ENCODE assay signal across 26 cellular contexts in the genomic region with DNA sequence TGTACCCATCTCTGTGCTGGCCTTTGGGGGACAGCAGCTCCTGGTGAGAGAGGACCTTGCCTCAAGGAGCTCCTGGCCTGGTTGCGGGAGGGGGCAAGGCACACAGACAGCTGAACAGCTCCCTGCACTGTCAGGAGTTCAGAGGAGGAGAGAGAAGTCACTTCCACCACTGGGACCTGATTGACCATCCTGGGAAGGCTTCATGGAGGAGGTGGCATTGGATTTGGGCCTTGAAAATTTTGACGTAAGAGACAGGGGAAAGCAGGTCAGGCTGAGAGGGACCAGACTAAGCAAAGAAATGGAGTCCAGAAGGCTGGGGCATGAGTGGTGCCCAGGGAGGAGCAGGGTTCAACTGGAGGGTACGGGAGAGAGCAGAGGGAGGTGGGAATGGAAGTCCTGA. TPM values are rescaled to one million over a fixed set of nuclear protein-coding genes. Genes with fewer than 3 reads are reported as not detected.
"Had no signal": no experiment of that assay in that cellular context is flagged by ENCODE, and none has a peak within 500 bp of the region (broad histone marks: within the 10 kb centered on the region; RNA-seq: fewer than 3 reads in every experiment).

No MANE protein-coding gene starts in this region.

- H3K36me3 Mint-ChIP-seq: activated CD4-positive, alpha-beta memory T cell treated with anti-CD3 and anti-CD28 coated beads for 36 hours; activated naive CD8-positive, alpha-beta T cell; brain; T-cell had no signal

- H3K27me3 Mint-ChIP-seq: activated CD4-positive, alpha-beta T cell treated with anti-CD3 and anti-CD28 coated beads, Interleukin-2, amount 10 ng/mL, durations not matched to agents 7 days and 5 days; activated naive CD8-positive, alpha-beta T cell had no signal

- H3K4me1 Mint-ChIP-seq: activated T-helper 17 cell treated with anti-CD3 and anti-CD28 coated beads, Interleukin-2, amount 50 U/mL, for 72 hours had no signal

- H3K4me3 ChIP-seq: SK-N-MC had no signal

- H3K9me3 Mint-ChIP-seq: activated CD4-positive, alpha-beta memory T cell treated with anti-CD3 and anti-CD28 coated beads for 36 hours; activated CD4-positive, alpha-beta T cell treated with anti-CD3 and anti-CD28 coated beads, Interleukin-2, amount 10 ng/mL, durations not matched to agents 7 days and 5 days; activated naive CD4-positive, alpha-beta T cell treated with anti-CD3 and anti-CD28 coated beads for 36 hours; activated T-helper 17 cell treated with anti-CD3 and anti-CD28 coated beads, Interleukin-2, amount 50 U/mL, for 72 hours; T-cell had no signal

- H3K27ac ChIP-seq: SK-N-MC had no signal

- H3K4me3 Mint-ChIP-seq: activated CD4-positive, alpha-beta memory T cell treated with anti-CD3 and anti-CD28 coated beads for 36 hours; activated CD4-positive, alpha-beta T cell treated with anti-CD3 and anti-CD28 coated beads, Interleukin-2, amount 10 ng/mL, durations not matched to agents 7 days and 5 days; activated naive CD4-positive, alpha-beta T cell treated with anti-CD3 and anti-CD28 coated beads for 36 hours; activated naive CD8-positive, alpha-beta T cell; activated T-helper 17 cell treated with anti-CD3 and anti-CD28 coated beads, Interleukin-2, amount 50 U/mL, for 72 hours; brain; T-cell had no signal

- ATAC-seq: activated T-helper 17 cell treated with anti-CD3 and anti-CD28 coated beads, Interleukin-2, amount 50 U/mL, for 72 hours; Panc1; Right ventricle myocardium inferior; T-cell had no signal

- DNase-seq: activated CD4-positive, alpha-beta memory T cell treated with anti-CD3 and anti-CD28 coated beads for 36 hours; activated CD4-positive, alpha-beta T cell treated with anti-CD3 and anti-CD28 coated beads, Interleukin-2, amount 10 ng/mL, durations not matched to agents 7 days and 5 days; activated CD4-positive, CD25-positive, alpha-beta regulatory T cell; activated CD8-positive, alpha-beta memory T cell treated with anti-CD3 and anti-CD28 coated beads for 24 hours; activated gamma-delta T cell; activated naive CD4-positive, alpha-beta T cell treated with anti-CD3 and anti-CD28 coated beads for 36 hours; activated T-cell treated with anti-CD3 and anti-CD28 coated beads, Interleukin-2, amount 50 U/mL, for 48 hours; amygdala; NCI-H1092; NCI-H1417; NCI-H1930; NCI-H2171; NCI-H226; NCI-H526 treated with DMSO at 0.1 percent for 48 hours; NCI-H82; OCI-M1; RPMI8226; T-cell; T-helper 2 cell; T1000 had no signal

- H3K27ac Mint-ChIP-seq: activated CD4-positive, alpha-beta memory T cell treated with anti-CD3 and anti-CD28 coated beads for 36 hours; activated CD4-positive, alpha-beta T cell treated with anti-CD3 and anti-CD28 coated beads, Interleukin-2, amount 10 ng/mL, durations not matched to agents 7 days and 5 days; activated naive CD4-positive, alpha-beta T cell treated with anti-CD3 and anti-CD28 coated beads for 36 hours; activated naive CD8-positive, alpha-beta T cell; activated T-helper 17 cell treated with anti-CD3 and anti-CD28 coated beads, Interleukin-2, amount 50 U/mL, for 72 hours; T-cell had no signal

RNA-seq across cellular contexts. Expression of a gene that starts 20.3 kb away (rescaled TPM):
- total RNA-seq: activated CD4-positive, alpha-beta memory T cell treated with anti-CD3 and anti-CD28 coated beads for 36 hours; activated CD4-positive, alpha-beta T cell treated with anti-CD3 and anti-CD28 coated beads, Interleukin-2, amount 10 ng/mL, durations not matched to agents 7 days and 5 days had no signal
